In genomic region chr9:93192721-93193372, GRCh38 we compare ENCODE assay signal across 16 cellular contexts. TPM values are rescaled to one million over a fixed set of nuclear protein-coding genes. Genes with fewer than 3 reads are reported as not detected.
DNase-seq lines count a peak whose midpoint lies in the region; ATAC-seq and TF ChIP-seq lines count a peak whose summit lies in the region.
"Had no signal": no experiment of that assay in that cellular context is flagged by ENCODE, and none has a peak within 500 bp of the region (broad histone marks: within the 10 kb centered on the region; RNA-seq: fewer than 3 reads in every experiment).

No MANE protein-coding gene starts in this region.

- H3K27me3 ChIP-seq in heart right ventricle: peaks cover 0 to 8% (median 0%) of the 10 kb centered on the region in 7 donors
- H3K27me3 ChIP-seq in neuronal stem cell (ENCODE audit: control insufficient read depth in 3 of 3, insufficient read depth in 3 of 3, low read depth in 1 of 3, low read length in 3 of 3): peaks cover 0 to 15% (median 8%) of the 10 kb centered on the region in 3 experiments
- no peaks in the 10 kb centered on the region for H3K27me3 ChIP-seq in transverse colon
- no peaks in the 10 kb centered on the region for H3K27me3 ChIP-seq in trophoblast cell (ENCODE audit: insufficient read depth, low read length)

- H3K4me2 ChIP-seq in neuronal stem cell (ENCODE audit: insufficient read depth, low read length, poor library complexity, severe bottlenecking): no peak overlapping the region
- H3K4me2 ChIP-seq in trophoblast cell (ENCODE audit: low read length): no peak overlapping the region
- H3K4me2 ChIP-seq: PC-9 had no signal

- H3K79me1 ChIP-seq in neuronal stem cell (ENCODE audit: low read depth, low read length): peaks cover 12% of the 10 kb centered on the region
- H3K79me1 ChIP-seq in trophoblast cell (ENCODE audit: low read length): no peaks in the 10 kb centered on the region

- H3K4me3 ChIP-seq in heart right ventricle: no peak overlapping the region
- H3K4me3 ChIP-seq in neuronal stem cell (ENCODE audit: low read length in 2 of 2): no peak overlapping the region
- no peak overlapping the region for H3K4me3 ChIP-seq in transverse colon
- no peak overlapping the region for H3K4me3 ChIP-seq in trophoblast cell (ENCODE audit: low read depth, low read length)
- H3K4me3 ChIP-seq: GM12878, PC-9 had no signal

- H3K79me2 ChIP-seq in trophoblast cell (ENCODE audit: control insufficient read depth, insufficient read depth, low read length, poor library complexity): no peaks in the 10 kb centered on the region

- no peak overlapping the region for H2BK120ac ChIP-seq in neuronal stem cell (ENCODE audit: low read depth, low read length)
- no peak overlapping the region for H2BK120ac ChIP-seq in trophoblast cell (ENCODE audit: insufficient read depth, low read length, poor library complexity)

- no peak overlapping the region for H3K23ac ChIP-seq in neuronal stem cell (ENCODE audit: low read depth, low read length, poor library complexity)
- no peak overlapping the region for H3K23ac ChIP-seq in trophoblast cell (ENCODE audit: low read length)

- H3K4ac ChIP-seq in neuronal stem cell (ENCODE audit: low read length) (no peak overlapping the region), trophoblast cell (ENCODE audit: low read depth, low read length) (no peak overlapping the region)

- H2BK15ac ChIP-seq in neuronal stem cell (ENCODE audit: low read length): no peak overlapping the region

- TF ChIP-seq EP300 in transverse colon (IDR thresholded peaks at IDR 0.05; ENCODE audit: low read depth): no peak

- peaks cover 3 to 95% (median 41%) of the 10 kb centered on the region in 9 donors for H3K4me1 ChIP-seq in heart right ventricle
- H3K4me1 ChIP-seq in neuronal stem cell (ENCODE audit: control insufficient read depth in 2 of 2, insufficient read depth in 1 of 2, low read depth in 1 of 2, low read length in 2 of 2): peaks cover 6 to 14% of the 10 kb centered on the region in 2 donors
- H3K4me1 ChIP-seq in transverse colon: peaks cover 15 to 73% (median 62%) of the 10 kb centered on the region in 4 donors
- peaks cover 0 to 1% of the 10 kb centered on the region in 2 experiments for H3K4me1 ChIP-seq in trophoblast cell (ENCODE audit: control insufficient read depth in 1 of 2, insufficient read depth in 2 of 2, low read length in 2 of 2)

- H2AFZ ChIP-seq in neuronal stem cell (ENCODE audit: low read length): no peak overlapping the region
- no peak overlapping the region for H2AFZ ChIP-seq in trophoblast cell (ENCODE audit: insufficient read depth, low read length, poor library complexity)
- H2AFZ ChIP-seq: PC-9 had no signal

- H3K9me3 ChIP-seq in heart right ventricle (peaks cover 0 to 5% (median 0%) of the 10 kb centered on the region in 11 donors), neuronal stem cell (replicated peaks in 1 of 2; ENCODE audit: control insufficient read depth in 2 of 2, insufficient read depth in 1 of 2, low read depth in 1 of 2, low read length in 2 of 2) (peaks cover 0 to 3% of the 10 kb centered on the region in 2 donors), transverse colon (no peaks in the 10 kb centered on the region), trophoblast cell (ENCODE audit: insufficient read depth, low read depth, low read length) (peaks cover 3% of the 10 kb centered on the region)
- H3K9me3 ChIP-seq: Caco-2 had no signal

- WGBS in heart right ventricle, 2 donors: 74 to 78% methylated on average over 11 of the region's 11 CpGs
- no CpG with 5 or more reads among the region's 11 CpGs for WGBS in neuronal stem cell (ENCODE audit: extremely low coverage in 2 of 2, insufficient read length in 2 of 2, insufficient replicate concordance in 1 of 2), 2 donors
- WGBS in transverse colon (ENCODE audit: low coverage in 1 of 2), 2 donors: 64 to 100% methylated on average over 2 to 11 of the region's 11 CpGs
- no CpG with 5 or more reads among the region's 11 CpGs for WGBS in trophoblast cell (ENCODE audit: extremely low coverage, insufficient coverage, insufficient read length)

- no peak for ATAC-seq in Right ventricle myocardium inferior
- ATAC-seq in heart right ventricle: no peak
- ATAC-seq in left cardiac atrium: no peak
- ATAC-seq: GM12878 had no signal

- H3K14ac ChIP-seq in neuronal stem cell (ENCODE audit: low read length): no peak overlapping the region
- no peak overlapping the region for H3K14ac ChIP-seq in trophoblast cell (ENCODE audit: low read length)

- TF ChIP-seq CTCF in heart right ventricle (IDR thresholded peaks at IDR 0.05) (no peak), transverse colon (IDR thresholded peaks at IDR 0.05) (no peak)

- H4K8ac ChIP-seq in neuronal stem cell (ENCODE audit: low read depth, low read length): no peak overlapping the region
- no peak overlapping the region for H4K8ac ChIP-seq in trophoblast cell (ENCODE audit: low read depth, low read length)

- no peak overlapping the region for H2AK5ac ChIP-seq in neuronal stem cell (ENCODE audit: low read depth, low read length)
- no peak overlapping the region for H2AK5ac ChIP-seq in trophoblast cell (ENCODE audit: low read length)

- no peak overlapping the region for H4K12ac ChIP-seq in trophoblast cell (ENCODE audit: low read depth, low read length)

- TF ChIP-seq POLR2A in transverse colon (IDR thresholded peaks at IDR 0.05): no peak

- peak overlapping the region; percentile 22 for H3K9ac ChIP-seq in neuronal stem cell (ENCODE audit: low read depth, low read length, poor library complexity)
- no peak overlapping the region for H3K9ac ChIP-seq in trophoblast cell (ENCODE audit: low read length)

- in situ Hi-C loops in transverse colon (cut with MboI; ENCODE audit: low pct_ligation_motif_present in 1 of 4, low pct_unique_long_range_greater_than_20kb in 1 of 4, low sequenced_read_pairs in 3 of 4): no loop called here

- peak overlapping the region in 1 of 10 donors; percentile 54 for H3K27ac ChIP-seq in heart right ventricle
- H3K27ac ChIP-seq in neuronal stem cell (replicated peaks; ENCODE audit: low read length): no peak overlapping the region
- H3K27ac ChIP-seq in transverse colon: peak overlapping the region; percentile 60 to 88 (median 72)
- no peak overlapping the region for H3K27ac ChIP-seq in trophoblast cell (ENCODE audit: low read depth, low read length)
- H3K27ac ChIP-seq: PC-9 had no signal

- H3K18ac ChIP-seq in neuronal stem cell (ENCODE audit: low read length): no peak overlapping the region
- H3K18ac ChIP-seq in trophoblast cell (ENCODE audit: low read length): no peak overlapping the region

- H4K91ac ChIP-seq in neuronal stem cell (ENCODE audit: low read depth, low read length, poor library complexity) (no peak overlapping the region), trophoblast cell (ENCODE audit: low read depth, low read length) (no peak overlapping the region)

- DNase-seq in Right ventricle myocardium inferior (ENCODE audit: missing footprints) (peak; percentile 46), heart right ventricle (no peak), left cardiac atrium (peak; percentile 7), neuronal stem cell (ENCODE audit: low spot score) (no peak), transverse colon (no peak), cerebellar cortex (ENCODE audit: low spot score) (no peak), trophoblast cell (no peak)
- no peak for DNase-seq in stimulated activated CD4-positive, alpha-beta T cell treated with anti-CD3 and anti-CD28 coated beads, Interleukin-2, amount 100 ng/mL, for 48 hours
- DNase-seq: Caco-2, MV-4-11, NCI-H2081 treated with DMSO at 0.1 percent for 48 hours, NCI-H226, PC-9 had no signal

- H2BK12ac ChIP-seq in neuronal stem cell (ENCODE audit: low read length): no peak overlapping the region
- H2BK12ac ChIP-seq in trophoblast cell (ENCODE audit: low read length): no peak overlapping the region

- H2BK5ac ChIP-seq in neuronal stem cell (ENCODE audit: low read length) (no peak overlapping the region), trophoblast cell (ENCODE audit: low read depth, low read length, poor library complexity) (no peak overlapping the region)

- no peaks in the 10 kb centered on the region for H3K36me3 ChIP-seq in heart right ventricle
- H3K36me3 ChIP-seq in neuronal stem cell (replicated peaks in 1 of 2; ENCODE audit: control insufficient read depth in 2 of 2, insufficient read depth in 2 of 2, low read length in 2 of 2): no peaks in the 10 kb centered on the region
- H3K36me3 ChIP-seq in transverse colon: no peaks in the 10 kb centered on the region
- H3K36me3 ChIP-seq in trophoblast cell (ENCODE audit: control insufficient read depth in 1 of 2, insufficient read depth in 2 of 2, low read length in 2 of 2): peaks cover 0 to 3% of the 10 kb centered on the region in 2 experiments

- intact Hi-C loops in Right ventricle myocardium inferior (cut with DNase I) (no loop called here), heart right ventricle (cut with DNase I) (no loop called here), left cardiac atrium (cut with DNase I) (no loop called here), transverse colon (cut with DNase I; ENCODE audit: low total_unique reads) (no loop called here)

RNA-seq across cellular contexts. Expression of gene WNK2, which starts 8.9 kb away (rescaled TPM):
- 200 TPM for total RNA-seq in Right ventricle myocardium inferior
- 100 to 1,000 TPM; 138 to 236 (median 200) TPM for total RNA-seq in heart right ventricle
- polyA plus RNA-seq in heart right ventricle: 100 to 1,000 TPM in 1 of 2 donors, 10 to 100 TPM in 1; 16.6 to 115 TPM
- 100 to 1,000 TPM; 174 to 175 TPM for total RNA-seq in left cardiac atrium
- polyA plus RNA-seq in neuronal stem cell (2013, experiment 1 of 2): 22.1 TPM
- 22.8 TPM for polyA plus RNA-seq in neuronal stem cell (2013, experiment 2 of 2)
- 100 to 1,000 TPM; 133 to 618 (median 157) TPM for total RNA-seq in transverse colon
- 59.1 and 59.5 TPM in 2 replicates for polyA plus RNA-seq in trophoblast cell (2013)
- total RNA-seq: HT1080 had no signal
- polyA plus RNA-seq: CD14-positive monocyte, GM12878 had no signal

RNA-seq across cellular contexts. Expression of gene NINJ1, which starts 58.8 kb away (rescaled TPM):
- total RNA-seq in Right ventricle myocardium inferior (55.5 TPM), heart right ventricle (10 to 100 TPM; 35.5 to 77.1 (median 41.3) TPM), left cardiac atrium (10 to 100 TPM; 38.4 to 45.9 TPM), transverse colon (10 to 100 TPM; 29.5 to 67.7 (median 38.5) TPM)
- 10 to 100 TPM; 39.8 to 50.3 TPM for polyA plus RNA-seq in heart right ventricle
- 36.0 TPM for polyA plus RNA-seq in neuronal stem cell (2013, experiment 1 of 2)
- 35.7 TPM for polyA plus RNA-seq in neuronal stem cell (2013, experiment 2 of 2)
- polyA plus RNA-seq in trophoblast cell (2013): 52.0 and 52.5 TPM in 2 replicates

Comparison
In these comparisons a context has a peak if more than half of its experiments do, and no peak if none do; other contexts are left out.
1. DNase-seq: peak in Right ventricle myocardium inferior (single experiment) and left cardiac atrium (single experiment); none in heart right ventricle (0 of 2), neuronal stem cell (single experiment), transverse colon (single experiment), cerebellar cortex (single experiment), trophoblast cell (0 of 2) and stimulated activated CD4-positive, alpha-beta T cell treated with anti-CD3 and anti-CD28 coated beads, Interleukin-2, amount 100 ng/mL, for 48 hours (0 of 2).
2. H3K27ac ChIP-seq: peak in transverse colon (4 of 4); none in neuronal stem cell (single experiment) and trophoblast cell (single experiment).